Comparison of ENCODE assay signal across 1 cellular context in the genomic region with DNA sequence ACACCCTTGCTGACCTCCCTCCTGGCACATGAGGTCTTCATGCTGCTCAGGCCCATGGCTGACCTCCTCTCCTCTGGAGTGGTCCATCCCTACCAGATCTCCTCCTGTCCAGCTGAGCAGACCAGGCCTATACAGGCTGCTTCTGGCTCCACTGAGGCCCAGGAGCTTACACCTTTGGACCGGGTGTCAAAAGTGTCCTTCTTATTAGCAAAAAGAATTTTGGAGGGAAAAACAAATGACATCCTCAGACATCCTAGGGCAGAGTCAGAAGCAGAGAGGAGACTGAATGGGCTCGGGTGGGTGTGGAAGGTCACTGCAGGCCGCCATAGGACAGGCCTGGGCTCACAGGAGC.
TF ChIP-seq lines count a peak whose summit lies in the region.

No MANE protein-coding gene starts in this region.

TF ChIP-seq in HCT116, 20 proteins besides CTCF, POLR2A, EP300 and RAD21 (continued from another document):
- TF ChIP-seq, protein P1, sequence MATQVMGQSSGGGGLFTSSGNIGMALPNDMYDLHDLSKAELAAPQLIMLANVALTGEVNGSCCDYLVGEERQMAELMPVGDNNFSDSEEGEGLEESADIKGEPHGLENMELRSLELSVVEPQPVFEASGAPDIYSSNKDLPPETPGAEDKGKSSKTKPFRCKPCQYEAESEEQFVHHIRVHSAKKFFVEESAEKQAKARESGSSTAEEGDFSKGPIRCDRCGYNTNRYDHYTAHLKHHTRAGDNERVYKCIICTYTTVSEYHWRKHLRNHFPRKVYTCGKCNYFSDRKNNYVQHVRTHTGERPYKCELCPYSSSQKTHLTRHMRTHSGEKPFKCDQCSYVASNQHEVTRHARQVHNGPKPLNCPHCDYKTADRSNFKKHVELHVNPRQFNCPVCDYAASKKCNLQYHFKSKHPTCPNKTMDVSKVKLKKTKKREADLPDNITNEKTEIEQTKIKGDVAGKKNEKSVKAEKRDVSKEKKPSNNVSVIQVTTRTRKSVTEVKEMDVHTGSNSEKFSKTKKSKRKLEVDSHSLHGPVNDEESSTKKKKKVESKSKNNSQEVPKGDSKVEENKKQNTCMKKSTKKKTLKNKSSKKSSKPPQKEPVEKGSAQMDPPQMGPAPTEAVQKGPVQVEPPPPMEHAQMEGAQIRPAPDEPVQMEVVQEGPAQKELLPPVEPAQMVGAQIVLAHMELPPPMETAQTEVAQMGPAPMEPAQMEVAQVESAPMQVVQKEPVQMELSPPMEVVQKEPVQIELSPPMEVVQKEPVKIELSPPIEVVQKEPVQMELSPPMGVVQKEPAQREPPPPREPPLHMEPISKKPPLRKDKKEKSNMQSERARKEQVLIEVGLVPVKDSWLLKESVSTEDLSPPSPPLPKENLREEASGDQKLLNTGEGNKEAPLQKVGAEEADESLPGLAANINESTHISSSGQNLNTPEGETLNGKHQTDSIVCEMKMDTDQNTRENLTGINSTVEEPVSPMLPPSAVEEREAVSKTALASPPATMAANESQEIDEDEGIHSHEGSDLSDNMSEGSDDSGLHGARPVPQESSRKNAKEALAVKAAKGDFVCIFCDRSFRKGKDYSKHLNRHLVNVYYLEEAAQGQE (IDR thresholded peaks at IDR 0.05; ENCODE audit: low read depth) = no peak
